ENCODE assay signal across 8 cellular contexts in the genomic region with DNA sequence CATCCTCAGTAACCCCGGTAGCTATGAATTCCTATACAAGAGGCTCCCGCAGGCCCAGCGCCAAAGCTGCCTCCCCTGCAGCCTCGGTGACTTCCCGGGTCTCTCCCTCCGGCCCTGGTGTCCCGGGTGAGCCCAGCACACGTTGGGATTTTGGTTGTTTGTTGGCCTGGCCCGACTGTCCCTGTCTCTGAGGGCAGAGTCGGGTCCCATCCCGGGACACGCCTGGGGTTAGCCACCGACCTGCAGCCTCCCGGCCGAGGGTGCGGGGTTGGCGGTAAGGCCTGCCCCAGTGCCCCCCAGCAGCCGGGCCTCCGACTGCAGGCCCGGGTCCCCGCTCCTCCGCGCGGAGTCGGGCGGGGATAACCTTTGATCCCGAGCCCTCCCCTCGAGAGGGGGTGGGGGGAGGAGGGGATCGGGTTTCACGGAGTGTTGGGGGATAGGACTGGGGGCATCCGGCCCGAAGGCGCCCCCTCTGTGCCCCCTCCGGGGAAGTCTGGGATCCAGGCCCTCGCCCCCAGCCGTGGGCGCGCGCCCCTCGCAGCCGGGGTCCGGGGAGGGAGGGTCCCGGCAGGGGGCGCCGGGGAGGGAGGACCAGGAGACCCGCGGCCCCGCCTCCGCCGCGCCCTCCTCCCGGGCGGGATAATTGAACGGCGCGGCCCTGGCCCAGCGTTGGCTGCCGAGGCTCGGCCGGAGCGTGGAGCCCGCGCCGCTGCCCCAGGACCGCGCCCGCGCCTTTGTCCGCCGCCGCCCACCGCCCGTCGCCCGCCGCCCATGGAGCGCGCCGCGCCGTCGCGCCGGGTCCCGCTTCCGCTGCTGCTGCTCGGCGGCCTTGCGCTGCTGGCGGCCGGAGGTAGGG. TPM values are rescaled to one million over a fixed set of nuclear protein-coding genes. Genes with fewer than 3 reads are reported as not detected.
DNase-seq lines count a peak whose midpoint lies in the region; ATAC-seq and TF ChIP-seq lines count a peak whose summit lies in the region.

A gene with protein sequence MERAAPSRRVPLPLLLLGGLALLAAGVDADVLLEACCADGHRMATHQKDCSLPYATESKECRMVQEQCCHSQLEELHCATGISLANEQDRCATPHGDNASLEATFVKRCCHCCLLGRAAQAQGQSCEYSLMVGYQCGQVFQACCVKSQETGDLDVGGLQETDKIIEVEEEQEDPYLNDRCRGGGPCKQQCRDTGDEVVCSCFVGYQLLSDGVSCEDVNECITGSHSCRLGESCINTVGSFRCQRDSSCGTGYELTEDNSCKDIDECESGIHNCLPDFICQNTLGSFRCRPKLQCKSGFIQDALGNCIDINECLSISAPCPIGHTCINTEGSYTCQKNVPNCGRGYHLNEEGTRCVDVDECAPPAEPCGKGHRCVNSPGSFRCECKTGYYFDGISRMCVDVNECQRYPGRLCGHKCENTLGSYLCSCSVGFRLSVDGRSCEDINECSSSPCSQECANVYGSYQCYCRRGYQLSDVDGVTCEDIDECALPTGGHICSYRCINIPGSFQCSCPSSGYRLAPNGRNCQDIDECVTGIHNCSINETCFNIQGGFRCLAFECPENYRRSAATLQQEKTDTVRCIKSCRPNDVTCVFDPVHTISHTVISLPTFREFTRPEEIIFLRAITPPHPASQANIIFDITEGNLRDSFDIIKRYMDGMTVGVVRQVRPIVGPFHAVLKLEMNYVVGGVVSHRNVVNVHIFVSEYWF (plus strand): TSS at position 669 of the 856 bp plus-strand sequence. CDS start 103 bp downstream, at position 772.

- H3K36me3 ChIP-seq in H7 (replicated peaks; ENCODE audit: control insufficient read depth, insufficient read depth, low read length) = no peaks in the 10 kb centered on the region

- H3K4me3 Mint-ChIP-seq in glutamatergic neuron (ENCODE audit: unreplicated experiment) (peak within 1 kb of the TSS; percentile 95), osteocyte (ENCODE audit: unreplicated experiment) (peak within 1 kb of the TSS; percentile 78)

- peak; percentile 64 for TF ChIP-seq CTCF in glutamatergic neuron (IDR thresholded peaks at IDR 0.05; ENCODE audit: partially characterized antibody, unreplicated experiment)
- TF ChIP-seq CTCF in osteocyte (IDR thresholded peaks at IDR 0.05) = peak; percentile 46

- H3K27me3 Mint-ChIP-seq in glutamatergic neuron (ENCODE audit: unreplicated experiment) = peaks cover 7% of the 10 kb centered on the region
- no peaks in the 10 kb centered on the region for H3K27me3 Mint-ChIP-seq in osteocyte (ENCODE audit: unreplicated experiment)

- DNase-seq in H7 = peak; percentile 97
- DNase-seq in SW480 (ENCODE audit: low spot score) = peak; percentile 13
- DNase-seq in glutamatergic neuron = peak; percentile 85
- DNase-seq in osteocyte (ENCODE audit: extremely low spot score, unreplicated experiment) = no peak
- no peak for DNase-seq in activated effector memory CD4-positive, alpha-beta T cell treated with Interleukin-2 at 50 U/mL for 16 hours
- no peak for DNase-seq in amniotic stem cell (lab: John Stamatoyannopoulos, UW)

- H3K27me3 ChIP-seq in H7 (ENCODE audit: control insufficient read depth, insufficient read depth, low read length) = no peaks in the 10 kb centered on the region

- ATAC-seq in HG03354 (IDR thresholded peaks at IDR 0.05; ENCODE audit: poor library complexity, severe bottlenecking, unreplicated experiment) = no peak
- ATAC-seq in HG03175 (IDR thresholded peaks at IDR 0.05; ENCODE audit: unreplicated experiment) = no peak

- H3K9me3 Mint-ChIP-seq in glutamatergic neuron (ENCODE audit: unreplicated experiment) = peaks cover 7% of the 10 kb centered on the region
- no peaks in the 10 kb centered on the region for H3K9me3 Mint-ChIP-seq in osteocyte (ENCODE audit: unreplicated experiment)

- peak within 1 kb of the TSS; percentile 74 for H3K4me3 ChIP-seq in H7 (ENCODE audit: insufficient read depth, low read depth, low read length)

- H3K27ac Mint-ChIP-seq in glutamatergic neuron (ENCODE audit: unreplicated experiment) = peak within 1 kb of the TSS; percentile 99
- H3K27ac Mint-ChIP-seq in osteocyte (ENCODE audit: unreplicated experiment) = peak within 1 kb of the TSS; percentile 94

- H3K4me1 Mint-ChIP-seq in glutamatergic neuron (ENCODE audit: low read depth, unreplicated experiment) (peaks cover 21% of the 10 kb centered on the region), osteocyte (ENCODE audit: unreplicated experiment) (peaks cover 60% of the 10 kb centered on the region)

- H3K36me3 Mint-ChIP-seq in glutamatergic neuron (ENCODE audit: unreplicated experiment) (no peaks in the 10 kb centered on the region), osteocyte (ENCODE audit: unreplicated experiment) (no peaks in the 10 kb centered on the region)

RNA-seq across cellular contexts. Expression of the gene that starts here (rescaled TPM):
- total RNA-seq in H7 (2014; rRNA removed; shearing (Covaris generic)) = 126 and 132 TPM in 2 replicates
- total RNA-seq in glutamatergic neuron (ENCODE audit: unreplicated experiment) = 184 TPM
- total RNA-seq in osteocyte = 211 and 240 TPM in 2 replicates

Comparison
In these comparisons a context has a peak if more than half of its experiments do, and no peak if none do; other contexts are left out.
1. DNase-seq: peak in H7 (single experiment), SW480 (single experiment) and glutamatergic neuron (single experiment); none in osteocyte (single experiment), activated effector memory CD4-positive, alpha-beta T cell treated with Interleukin-2 at 50 U/mL for 16 hours (single experiment) and amniotic stem cell (single experiment).